2 cellular contexts compared by ENCODE assay signal in genomic region chr19:11641241-11641640, GRCh38.
TF ChIP-seq lines count a peak whose summit lies in the region.

No MANE protein-coding gene starts in this region.

TF ChIP-seq in HepG2, 621 proteins besides CTCF, POLR2A, EP300 and RAD21:
- TF ChIP-seq RXRB (CRISPR knock-in tag; IDR thresholded peaks at IDR 0.05; ENCODE audit: borderline replicate concordance) (no peak), ZNF510 (CRISPR knock-in tag; IDR thresholded peaks at IDR 0.05; ENCODE audit: low read depth) (no peak), ZNF280B (CRISPR knock-in tag; IDR thresholded peaks at IDR 0.05; ENCODE audit: borderline replicate concordance) (no peak), TBL1XR1 (IDR thresholded peaks at IDR 0.05; ENCODE audit: borderline replicate concordance, low read length, partially characterized antibody) (no peak), SKI (IDR thresholded peaks at IDR 0.05; ENCODE audit: partially characterized antibody) (no peak), KIAA2018 (CRISPR knock-in tag; IDR thresholded peaks at IDR 0.05; ENCODE audit: borderline replicate concordance) (no peak), KAT8 (CRISPR knock-in tag; IDR thresholded peaks at IDR 0.05) (no peak)

TF ChIP-seq in H1, 55 proteins besides CTCF, POLR2A, EP300 and RAD21:
- TF ChIP-seq EGR1 (IDR thresholded peaks at IDR 0.05; ENCODE audit: borderline replicate concordance, low read depth, low read length) (no peak), TAF7 (optimal IDR thresholded peaks at IDR 0.05; ENCODE audit: borderline replicate concordance, low read depth, low read length) (no peak), CBX5 (IDR thresholded peaks at IDR 0.05; ENCODE audit: low read depth, low read length) (no peak)
